ENCODE assay signal across 1 cellular context in the genomic region with DNA sequence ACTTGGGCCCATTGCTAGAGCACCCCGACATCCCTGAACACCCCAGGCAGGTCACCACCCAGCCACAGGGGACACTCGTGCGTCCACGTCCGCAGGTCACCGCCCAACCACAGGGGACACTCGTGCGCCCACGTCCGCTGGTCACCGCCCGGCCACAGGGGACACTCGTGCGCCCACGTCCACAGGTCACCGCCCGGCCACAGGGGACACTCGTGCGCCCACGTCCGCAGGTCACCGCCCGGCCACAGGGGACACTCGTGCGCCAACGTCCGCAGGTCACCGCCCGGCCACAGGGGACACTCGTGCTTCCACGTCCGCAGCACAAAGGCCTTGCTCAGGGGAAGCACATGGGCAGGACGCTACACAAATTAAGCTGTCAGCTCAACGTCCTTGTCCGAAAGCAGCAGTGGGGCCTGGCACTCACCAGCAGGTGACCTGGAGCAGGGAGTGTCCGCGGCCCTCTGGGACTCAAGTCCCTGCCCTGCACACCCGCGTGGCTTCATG.
TF ChIP-seq lines count a peak whose summit lies in the region.

No MANE protein-coding gene starts in this region.

TF ChIP-seq in K562, 482 proteins besides CTCF, POLR2A, EP300 and RAD21 (continued from another document and continues in another):
- TF ChIP-seq SIRT6 (IDR thresholded peaks at IDR 0.05; ENCODE audit: low read depth, low read length) = no peak
- peak; percentile 70; the same call in 1 of the 2 replicates for TF ChIP-seq LCOR (CRISPR knock-in tag; IDR thresholded peaks at IDR 0.05)
- TF ChIP-seq FOXA1 (IDR thresholded peaks at IDR 0.05; ENCODE audit: borderline replicate concordance) = no peak
- TF ChIP-seq ZNF445 (CRISPR knock-in tag; IDR thresholded peaks at IDR 0.05; ENCODE audit: low read depth) = no peak
- TF ChIP-seq CBFB (CRISPR knock-in tag; IDR thresholded peaks at IDR 0.05) = 0 out of 2 replicates have a peak, but pooled peaks have one; percentile 37
- no peak for TF ChIP-seq NCOA6 (IDR thresholded peaks at IDR 0.05)
- TF ChIP-seq HLTF (IDR thresholded peaks at IDR 0.05) = no peak
- TF ChIP-seq ZNF699 (CRISPR knock-in tag; IDR thresholded peaks at IDR 0.05; ENCODE audit: insufficient replicate concordance) = no peak
- no peak for TF ChIP-seq ZFPM2 (CRISPR knock-in tag; IDR thresholded peaks at IDR 0.05)
- no peak for TF ChIP-seq TRIM24 (IDR thresholded peaks at IDR 0.05)
- TF ChIP-seq GATA2 (CRISPR knock-in tag; IDR thresholded peaks at IDR 0.05) = no peak
- TF ChIP-seq NRF1 (conservative IDR thresholded peaks at IDR 0.05 in 1 of 2, IDR thresholded peaks at IDR 0.05 in 1 of 2) = peak in 1 of 2 experiments; percentile 36; a peak in 1 of 4 replicates
- peak; percentile 33; the same call in 1 of the 2 replicates for TF ChIP-seq ATF1 (CRISPR knock-in tag; IDR thresholded peaks at IDR 0.05)
- no peak for TF ChIP-seq ATF1 (tag; IDR thresholded peaks at IDR 0.05)
- TF ChIP-seq ZNF24 (IDR thresholded peaks at IDR 0.05) = no peak
- no peak for TF ChIP-seq ZNF175 (CRISPR knock-in tag; IDR thresholded peaks at IDR 0.05; ENCODE audit: low read depth)
- no peak for TF ChIP-seq EWSR1 (IDR thresholded peaks at IDR 0.05; ENCODE audit: borderline replicate concordance, low read depth, partially characterized antibody)
- TF ChIP-seq, protein P1, sequence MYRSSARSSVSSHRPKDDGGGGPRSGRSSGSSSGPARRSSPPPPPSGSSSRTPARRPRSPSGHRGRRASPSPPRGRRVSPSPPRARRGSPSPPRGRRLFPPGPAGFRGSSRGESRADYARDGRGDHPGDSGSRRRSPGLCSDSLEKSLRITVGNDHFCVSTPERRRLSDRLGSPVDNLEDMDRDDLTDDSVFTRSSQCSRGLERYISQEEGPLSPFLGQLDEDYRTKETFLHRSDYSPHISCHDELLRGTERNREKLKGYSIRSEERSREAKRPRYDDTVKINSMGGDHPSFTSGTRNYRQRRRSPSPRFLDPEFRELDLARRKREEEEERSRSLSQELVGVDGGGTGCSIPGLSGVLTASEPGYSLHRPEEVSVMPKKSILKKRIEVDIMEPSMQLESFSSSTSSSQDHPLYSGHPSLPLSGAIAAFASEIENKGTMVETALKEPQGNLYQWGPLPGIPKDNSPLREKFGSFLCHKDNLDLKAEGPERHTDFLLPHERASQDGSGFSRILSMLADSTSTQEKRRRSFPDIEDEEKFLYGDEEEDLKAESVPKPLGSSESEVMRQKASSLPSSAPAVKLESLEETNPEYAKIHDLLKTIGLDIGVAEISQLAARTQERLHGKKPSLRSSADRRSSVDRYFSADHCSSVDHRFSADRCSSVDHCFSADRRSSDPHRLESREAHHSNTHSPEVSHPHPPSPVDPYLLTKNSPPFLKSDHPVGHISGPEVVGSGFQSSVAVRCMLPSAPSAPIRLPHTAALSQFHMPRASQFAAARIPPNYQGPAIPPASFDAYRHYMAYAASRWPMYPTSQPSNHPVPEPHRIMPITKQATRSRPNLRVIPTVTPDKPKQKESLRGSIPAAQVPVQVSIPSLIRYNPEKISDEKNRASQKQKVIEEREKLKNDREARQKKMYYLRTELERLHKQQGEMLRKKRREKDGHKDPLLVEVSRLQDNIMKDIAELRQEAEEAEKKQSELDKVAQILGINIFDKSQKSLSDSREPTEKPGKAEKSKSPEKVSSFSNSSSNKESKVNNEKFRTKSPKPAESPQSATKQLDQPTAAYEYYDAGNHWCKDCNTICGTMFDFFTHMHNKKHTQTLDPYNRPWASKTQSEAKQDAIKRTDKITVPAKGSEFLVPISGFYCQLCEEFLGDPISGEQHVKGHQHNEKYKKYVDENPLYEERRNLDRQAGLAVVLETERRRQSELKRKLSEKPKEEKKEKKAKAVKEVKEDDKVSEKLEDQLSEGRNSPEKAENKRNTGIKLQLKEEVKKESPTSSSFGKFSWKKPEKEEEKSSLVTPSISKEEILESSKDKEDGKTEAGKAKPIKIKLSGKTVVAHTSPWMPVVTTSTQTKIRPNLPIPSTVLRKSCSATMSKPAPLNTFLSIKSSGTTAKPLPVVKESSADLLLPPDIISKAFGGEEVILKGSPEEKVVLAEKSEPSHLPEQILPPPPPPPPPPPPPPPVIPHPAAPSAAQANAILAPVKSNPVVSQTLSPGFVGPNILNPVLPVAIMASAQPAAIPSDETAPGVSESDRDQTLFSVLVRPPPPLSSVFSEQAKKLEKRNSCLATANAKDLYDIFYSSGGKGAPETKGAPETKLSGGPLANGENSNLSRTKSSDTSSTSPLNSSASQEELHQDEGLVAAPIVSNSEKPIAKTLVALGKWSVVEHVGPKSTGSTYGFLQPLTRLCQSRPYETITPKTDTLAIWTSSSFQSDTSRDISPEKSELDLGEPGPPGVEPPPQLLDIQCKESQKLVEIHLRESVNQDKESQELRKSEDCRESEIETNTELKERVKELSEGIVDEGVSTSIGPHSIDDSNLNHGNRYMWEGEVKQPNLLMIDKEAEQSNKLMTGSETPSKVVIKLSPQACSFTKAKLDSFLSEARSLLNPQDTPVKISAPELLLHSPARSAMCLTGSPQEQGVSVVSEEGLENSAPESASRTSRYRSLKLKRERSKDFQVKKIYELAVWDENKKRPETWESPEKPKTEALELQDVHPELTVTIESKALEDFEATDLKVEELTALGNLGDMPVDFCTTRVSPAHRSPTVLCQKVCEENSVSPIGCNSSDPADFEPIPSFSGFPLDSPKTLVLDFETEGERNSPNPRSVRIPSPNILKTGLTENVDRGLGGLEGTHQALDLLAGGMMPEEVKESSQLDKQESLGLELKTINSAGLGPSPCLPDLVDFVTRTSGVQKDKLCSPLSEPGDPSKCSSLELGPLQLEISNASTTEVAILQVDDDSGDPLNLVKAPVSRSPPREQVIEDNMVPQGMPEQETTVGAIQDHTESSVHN (IDR thresholded peaks at IDR 0.05; ENCODE audit: borderline replicate concordance in 1 of 2, low read depth in 1 of 2) = no peak
- no peak for TF ChIP-seq ZBED1 (IDR thresholded peaks at IDR 0.05)
- TF ChIP-seq ZNF696 (CRISPR knock-in tag; conservative IDR thresholded peaks at IDR 0.05) = no peak
- 0 out of 2 replicates have a peak, but pooled peaks have one; percentile 44 for TF ChIP-seq ZNF143 (CRISPR knock-in tag; IDR thresholded peaks at IDR 0.05)
- no peak for TF ChIP-seq ETS2 (tag; IDR thresholded peaks at IDR 0.05; ENCODE audit: borderline replicate concordance, poor library complexity, severe bottlenecking)
- no peak for TF ChIP-seq THRAP3 (IDR thresholded peaks at IDR 0.05; ENCODE audit: borderline replicate concordance)
- TF ChIP-seq, protein P2, sequence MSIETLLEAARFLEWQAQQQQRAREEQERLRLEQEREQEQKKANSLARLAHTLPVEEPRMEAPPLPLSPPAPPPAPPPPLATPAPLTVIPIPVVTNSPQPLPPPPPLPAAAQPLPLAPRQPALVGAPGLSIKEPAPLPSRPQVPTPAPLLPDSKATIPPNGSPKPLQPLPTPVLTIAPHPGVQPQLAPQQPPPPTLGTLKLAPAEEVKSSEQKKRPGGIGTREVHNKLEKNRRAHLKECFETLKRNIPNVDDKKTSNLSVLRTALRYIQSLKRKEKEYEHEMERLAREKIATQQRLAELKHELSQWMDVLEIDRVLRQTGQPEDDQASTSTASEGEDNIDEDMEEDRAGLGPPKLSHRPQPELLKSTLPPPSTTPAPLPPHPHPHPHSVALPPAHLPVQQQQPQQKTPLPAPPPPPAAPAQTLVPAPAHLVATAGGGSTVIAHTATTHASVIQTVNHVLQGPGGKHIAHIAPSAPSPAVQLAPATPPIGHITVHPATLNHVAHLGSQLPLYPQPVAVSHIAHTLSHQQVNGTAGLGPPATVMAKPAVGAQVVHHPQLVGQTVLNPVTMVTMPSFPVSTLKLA (conservative IDR thresholded peaks at IDR 0.05) = peak in 1 of 2 experiments; percentile 38; a peak in 1 of 4 replicates
- no peak for TF ChIP-seq RFX5 (IDR thresholded peaks at IDR 0.05; ENCODE audit: low read depth, low read length)
- TF ChIP-seq, protein P3, sequence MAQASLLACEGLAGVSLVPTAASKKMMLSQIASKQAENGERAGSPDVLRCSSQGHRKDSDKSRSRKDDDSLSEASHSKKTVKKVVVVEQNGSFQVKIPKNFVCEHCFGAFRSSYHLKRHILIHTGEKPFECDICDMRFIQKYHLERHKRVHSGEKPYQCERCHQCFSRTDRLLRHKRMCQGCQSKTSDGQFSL (CRISPR knock-in tag; IDR thresholded peaks at IDR 0.05) = peak; percentile 63
- TF ChIP-seq, protein P3 (tag; IDR thresholded peaks at IDR 0.05) = no peak
- TF ChIP-seq ZBTB1 (CRISPR knock-in tag; IDR thresholded peaks at IDR 0.05; ENCODE audit: borderline replicate concordance, low read depth) = no peak
- 0 out of 2 replicates have a peak, but pooled peaks have one; percentile 42 for TF ChIP-seq NR2C2 (CRISPR knock-in tag; IDR thresholded peaks at IDR 0.05)
- TF ChIP-seq NR2C2 (tag; IDR thresholded peaks at IDR 0.05) = no peak
- TF ChIP-seq, protein P4, sequence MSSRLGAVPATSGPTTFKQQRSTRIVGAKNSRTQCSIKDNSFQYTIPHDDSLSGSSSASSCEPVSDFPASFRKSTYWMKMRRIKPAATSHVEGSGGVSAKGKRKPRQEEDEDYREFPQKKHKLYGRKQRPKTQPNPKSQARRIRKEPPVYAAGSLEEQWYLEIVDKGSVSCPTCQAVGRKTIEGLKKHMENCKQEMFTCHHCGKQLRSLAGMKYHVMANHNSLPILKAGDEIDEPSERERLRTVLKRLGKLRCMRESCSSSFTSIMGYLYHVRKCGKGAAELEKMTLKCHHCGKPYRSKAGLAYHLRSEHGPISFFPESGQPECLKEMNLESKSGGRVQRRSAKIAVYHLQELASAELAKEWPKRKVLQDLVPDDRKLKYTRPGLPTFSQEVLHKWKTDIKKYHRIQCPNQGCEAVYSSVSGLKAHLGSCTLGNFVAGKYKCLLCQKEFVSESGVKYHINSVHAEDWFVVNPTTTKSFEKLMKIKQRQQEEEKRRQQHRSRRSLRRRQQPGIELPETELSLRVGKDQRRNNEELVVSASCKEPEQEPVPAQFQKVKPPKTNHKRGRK (tag; IDR thresholded peaks at IDR 0.05) = no peak
- TF ChIP-seq, protein P5, sequence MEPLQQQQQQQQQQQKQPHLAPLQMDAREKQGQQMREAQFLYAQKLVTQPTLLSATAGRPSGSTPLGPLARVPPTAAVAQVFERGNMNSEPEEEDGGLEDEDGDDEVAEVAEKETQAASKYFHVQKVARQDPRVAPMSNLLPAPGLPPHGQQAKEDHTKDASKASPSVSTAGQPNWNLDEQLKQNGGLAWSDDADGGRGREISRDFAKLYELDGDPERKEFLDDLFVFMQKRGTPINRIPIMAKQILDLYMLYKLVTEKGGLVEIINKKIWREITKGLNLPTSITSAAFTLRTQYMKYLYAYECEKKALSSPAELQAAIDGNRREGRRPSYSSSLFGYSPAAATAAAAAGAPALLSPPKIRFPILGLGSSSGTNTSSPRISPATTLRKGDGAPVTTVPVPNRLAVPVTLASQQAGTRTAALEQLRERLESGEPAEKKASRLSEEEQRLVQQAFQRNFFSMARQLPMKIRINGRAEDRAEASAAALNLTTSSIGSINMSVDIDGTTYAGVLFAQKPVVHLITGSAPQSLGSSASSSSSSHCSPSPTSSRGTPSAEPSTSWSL (CRISPR knock-in tag; IDR thresholded peaks at IDR 0.05; ENCODE audit: borderline replicate concordance) = no peak
- no peak for TF ChIP-seq KDM2B (CRISPR knock-in tag; IDR thresholded peaks at IDR 0.05)
- TF ChIP-seq, protein P6, sequence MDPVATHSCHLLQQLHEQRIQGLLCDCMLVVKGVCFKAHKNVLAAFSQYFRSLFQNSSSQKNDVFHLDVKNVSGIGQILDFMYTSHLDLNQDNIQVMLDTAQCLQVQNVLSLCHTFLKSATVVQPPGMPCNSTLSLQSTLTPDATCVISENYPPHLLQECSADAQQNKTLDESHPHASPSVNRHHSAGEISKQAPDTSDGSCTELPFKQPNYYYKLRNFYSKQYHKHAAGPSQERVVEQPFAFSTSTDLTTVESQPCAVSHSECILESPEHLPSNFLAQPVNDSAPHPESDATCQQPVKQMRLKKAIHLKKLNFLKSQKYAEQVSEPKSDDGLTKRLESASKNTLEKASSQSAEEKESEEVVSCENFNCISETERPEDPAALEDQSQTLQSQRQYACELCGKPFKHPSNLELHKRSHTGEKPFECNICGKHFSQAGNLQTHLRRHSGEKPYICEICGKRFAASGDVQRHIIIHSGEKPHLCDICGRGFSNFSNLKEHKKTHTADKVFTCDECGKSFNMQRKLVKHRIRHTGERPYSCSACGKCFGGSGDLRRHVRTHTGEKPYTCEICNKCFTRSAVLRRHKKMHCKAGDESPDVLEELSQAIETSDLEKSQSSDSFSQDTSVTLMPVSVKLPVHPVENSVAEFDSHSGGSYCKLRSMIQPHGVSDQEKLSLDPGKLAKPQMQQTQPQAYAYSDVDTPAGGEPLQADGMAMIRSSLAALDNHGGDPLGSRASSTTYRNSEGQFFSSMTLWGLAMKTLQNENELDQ (CRISPR knock-in tag; IDR thresholded peaks at IDR 0.05; ENCODE audit: borderline replicate concordance) = no peak
- no peak for TF ChIP-seq RBM14 (IDR thresholded peaks at IDR 0.05; ENCODE audit: borderline replicate concordance, insufficient read depth, low read depth, low read length)
- TF ChIP-seq, protein P7, sequence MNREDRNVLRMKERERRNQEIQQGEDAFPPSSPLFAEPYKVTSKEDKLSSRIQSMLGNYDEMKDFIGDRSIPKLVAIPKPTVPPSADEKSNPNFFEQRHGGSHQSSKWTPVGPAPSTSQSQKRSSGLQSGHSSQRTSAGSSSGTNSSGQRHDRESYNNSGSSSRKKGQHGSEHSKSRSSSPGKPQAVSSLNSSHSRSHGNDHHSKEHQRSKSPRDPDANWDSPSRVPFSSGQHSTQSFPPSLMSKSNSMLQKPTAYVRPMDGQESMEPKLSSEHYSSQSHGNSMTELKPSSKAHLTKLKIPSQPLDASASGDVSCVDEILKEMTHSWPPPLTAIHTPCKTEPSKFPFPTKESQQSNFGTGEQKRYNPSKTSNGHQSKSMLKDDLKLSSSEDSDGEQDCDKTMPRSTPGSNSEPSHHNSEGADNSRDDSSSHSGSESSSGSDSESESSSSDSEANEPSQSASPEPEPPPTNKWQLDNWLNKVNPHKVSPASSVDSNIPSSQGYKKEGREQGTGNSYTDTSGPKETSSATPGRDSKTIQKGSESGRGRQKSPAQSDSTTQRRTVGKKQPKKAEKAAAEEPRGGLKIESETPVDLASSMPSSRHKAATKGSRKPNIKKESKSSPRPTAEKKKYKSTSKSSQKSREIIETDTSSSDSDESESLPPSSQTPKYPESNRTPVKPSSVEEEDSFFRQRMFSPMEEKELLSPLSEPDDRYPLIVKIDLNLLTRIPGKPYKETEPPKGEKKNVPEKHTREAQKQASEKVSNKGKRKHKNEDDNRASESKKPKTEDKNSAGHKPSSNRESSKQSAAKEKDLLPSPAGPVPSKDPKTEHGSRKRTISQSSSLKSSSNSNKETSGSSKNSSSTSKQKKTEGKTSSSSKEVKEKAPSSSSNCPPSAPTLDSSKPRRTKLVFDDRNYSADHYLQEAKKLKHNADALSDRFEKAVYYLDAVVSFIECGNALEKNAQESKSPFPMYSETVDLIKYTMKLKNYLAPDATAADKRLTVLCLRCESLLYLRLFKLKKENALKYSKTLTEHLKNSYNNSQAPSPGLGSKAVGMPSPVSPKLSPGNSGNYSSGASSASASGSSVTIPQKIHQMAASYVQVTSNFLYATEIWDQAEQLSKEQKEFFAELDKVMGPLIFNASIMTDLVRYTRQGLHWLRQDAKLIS (CRISPR knock-in tag; IDR thresholded peaks at IDR 0.05) = no peak
